In genomic region chr6:147192278-147192911, GRCh38 we compare ENCODE assay signal across 15 cellular contexts.
"Had no signal": no experiment of that assay in that cellular context is flagged by ENCODE, and none has a peak within 500 bp of the region (broad histone marks: within the 10 kb centered on the region; RNA-seq: fewer than 3 reads in every experiment).

No MANE protein-coding gene starts in this region.

- H3K27ac Mint-ChIP-seq: activated naive CD8-positive, alpha-beta T cell; nephron progenitor cell had no signal

- H3K27ac ChIP-seq: brain microvascular endothelial cell, foreskin keratinocyte had no signal

- H3K4me1 ChIP-seq: foreskin keratinocyte had no signal

- H3K36me3 ChIP-seq: brain microvascular endothelial cell had no signal

- H3K4me1 Mint-ChIP-seq: nephron progenitor cell had no signal

- H3K4me3 Mint-ChIP-seq: activated naive CD8-positive, alpha-beta T cell; nephron progenitor cell had no signal

- H3K27me3 Mint-ChIP-seq: activated naive CD8-positive, alpha-beta T cell had no signal

- DNase-seq: activated CD4-positive, alpha-beta T cell treated with anti-CD3 and anti-CD28 coated beads, Interleukin-2, amount 50 U/mL, for 1 hour; activated CD8-positive, alpha-beta memory T cell treated with anti-CD3 and anti-CD28 coated beads for 24 hours; activated gamma-delta T cell treated with Interleukin-2 at 50 U/mL for 16 hours; amygdala; brain microvascular endothelial cell; cerebellar nuclear complex; effector CD8-positive, alpha-beta T cell; foreskin keratinocyte; glutamatergic neuron; mesendoderm; nephron progenitor cell; stimulated activated CD4-positive, alpha-beta T cell treated with anti-CD3 and anti-CD28 coated beads, Interleukin-12 subunit alpha, Interleukin-12 subunit beta, amount 100 ng/mL, for 4 hours; stimulated activated CD4-positive, alpha-beta T cell treated with anti-CD3 and anti-CD28 coated beads, Interleukin-2, amount 100 ng/mL, for 24 hours had no signal

- H3K27me3 ChIP-seq: brain microvascular endothelial cell, foreskin keratinocyte had no signal

- H3K9me3 Mint-ChIP-seq: nephron progenitor cell had no signal

- ATAC-seq: activated CD4-positive, CD25-positive, alpha-beta regulatory T cell treated with anti-CD3 and anti-CD28 coated beads, Interleukin-2, amount 50 U/mL, for 24 hours; foreskin keratinocyte had no signal
